In genomic region chr1:23567996-23568607, GRCh38 we compare ENCODE assay signal across 8 cellular contexts. TPM values are rescaled to one million over a fixed set of nuclear protein-coding genes. Genes with fewer than 3 reads are reported as not detected.
DNase-seq lines count a peak whose midpoint lies in the region; ATAC-seq and TF ChIP-seq lines count a peak whose summit lies in the region.

No MANE protein-coding gene starts in this region.

- ATAC-seq in Right ventricle myocardium inferior (peak; percentile 18), HG03457 (IDR thresholded peaks at IDR 0.05; ENCODE audit: unreplicated experiment) (no peak)

- peaks cover 6% of the 10 kb centered on the region for H3K4me1 ChIP-seq in effector memory CD4-positive, alpha-beta T cell (ENCODE audit: control insufficient read depth, insufficient read depth, low read length, poor library complexity, severe bottlenecking)
- H3K4me1 ChIP-seq in mucosa of rectum (ENCODE audit: control insufficient read depth in 2 of 2, insufficient read depth in 2 of 2, low read length in 2 of 2) (peaks cover 18 to 21% of the 10 kb centered on the region in 2 donors), vagina (peaks cover 15% of the 10 kb centered on the region)

- H3K4me3 ChIP-seq in effector memory CD4-positive, alpha-beta T cell (ENCODE audit: insufficient read depth, low read depth, low read length, poor library complexity, severe bottlenecking), result peak overlapping the region; percentile 50
- H3K4me3 ChIP-seq in mucosa of rectum (ENCODE audit: low read length in 2 of 2), result peak overlapping the region; percentile 62 to 69
- H3K4me3 ChIP-seq in vagina, result peak overlapping the region; percentile 50 to 70

- no peaks in the 10 kb centered on the region for H3K36me3 ChIP-seq in effector memory CD4-positive, alpha-beta T cell (ENCODE audit: control insufficient read depth, insufficient read depth, low read length)
- no peaks in the 10 kb centered on the region for H3K36me3 ChIP-seq in mucosa of rectum (ENCODE audit: control insufficient read depth in 2 of 2, insufficient read depth in 2 of 2, low read length in 2 of 2)
- no peaks in the 10 kb centered on the region for H3K36me3 ChIP-seq in vagina

- TF ChIP-seq POLR2A in vagina (IDR thresholded peaks at IDR 0.05), result no peak

- no peaks in the 10 kb centered on the region for H3K9me3 ChIP-seq in effector memory CD4-positive, alpha-beta T cell (ENCODE audit: control insufficient read depth, low read length)
- H3K9me3 ChIP-seq in mucosa of rectum (ENCODE audit: control insufficient read depth in 2 of 2, low read length in 2 of 2) (no peaks in the 10 kb centered on the region), vagina (no peaks in the 10 kb centered on the region)

- H3K9ac ChIP-seq in mucosa of rectum (ENCODE audit: low read depth in 1 of 2, low read length in 2 of 2), result peak overlapping the region; percentile 41 to 67

- no peak for DNase-seq in Right ventricle myocardium inferior (ENCODE audit: missing footprints)
- no peak for DNase-seq in cardiac septum (ENCODE audit: low spot score)
- DNase-seq in effector memory CD4-positive, alpha-beta T cell, result no peak
- DNase-seq in vagina (ENCODE audit: extremely low spot score in 2 of 2), result no peak
- DNase-seq in NCI-H1694 treated with DMSO at 0.1 percent for 48 hours (lab: John Stamatoyannopoulos, UW), result no peak
- no peak for DNase-seq in cerebellum (ENCODE audit: low spot score)

- no peaks in the 10 kb centered on the region for H3K27me3 ChIP-seq in effector memory CD4-positive, alpha-beta T cell (replicated peaks; ENCODE audit: control insufficient read depth, insufficient read depth, low read length, poor library complexity, severe bottlenecking)
- H3K27me3 ChIP-seq in mucosa of rectum (ENCODE audit: control insufficient read depth in 2 of 2, insufficient read depth in 2 of 2, low read length in 2 of 2), result no peaks in the 10 kb centered on the region
- H3K27me3 ChIP-seq in vagina, result no peaks in the 10 kb centered on the region

- intact Hi-C loops in Right ventricle myocardium inferior (cut with DNase I), result no loop called here
- intact Hi-C loops in cardiac septum (cut with DNase I), result no loop called here
- intact Hi-C loops in vagina (cut with DNase I), result no loop called here

- no peak for TF ChIP-seq CTCF in vagina (IDR thresholded peaks at IDR 0.05)

- H3K27ac ChIP-seq in effector memory CD4-positive, alpha-beta T cell (ENCODE audit: insufficient read depth, low read length, poor library complexity, severe bottlenecking), result no peak overlapping the region
- H3K27ac ChIP-seq in mucosa of rectum (ENCODE audit: low read depth in 2 of 2, low read length in 2 of 2), result peak overlapping the region; percentile 54
- H3K27ac ChIP-seq in vagina, result peak overlapping the region; percentile 77

RNA-seq across cellular contexts. Expression of gene ID3, which starts 8.8 kb away (rescaled TPM):
- total RNA-seq in Right ventricle myocardium inferior (90.3 TPM), cardiac septum (126 TPM), vagina (358 TPM), cerebellum (33.6 TPM)

RNA-seq across cellular contexts. Expression of gene E2F2, which starts 37.1 kb away (rescaled TPM):
- total RNA-seq in Right ventricle myocardium inferior (0.76 TPM), cardiac septum (0.30 TPM), vagina (2.9 TPM), cerebellum (3.1 TPM)
